26 cellular contexts compared by ENCODE assay signal in the genomic region with DNA sequence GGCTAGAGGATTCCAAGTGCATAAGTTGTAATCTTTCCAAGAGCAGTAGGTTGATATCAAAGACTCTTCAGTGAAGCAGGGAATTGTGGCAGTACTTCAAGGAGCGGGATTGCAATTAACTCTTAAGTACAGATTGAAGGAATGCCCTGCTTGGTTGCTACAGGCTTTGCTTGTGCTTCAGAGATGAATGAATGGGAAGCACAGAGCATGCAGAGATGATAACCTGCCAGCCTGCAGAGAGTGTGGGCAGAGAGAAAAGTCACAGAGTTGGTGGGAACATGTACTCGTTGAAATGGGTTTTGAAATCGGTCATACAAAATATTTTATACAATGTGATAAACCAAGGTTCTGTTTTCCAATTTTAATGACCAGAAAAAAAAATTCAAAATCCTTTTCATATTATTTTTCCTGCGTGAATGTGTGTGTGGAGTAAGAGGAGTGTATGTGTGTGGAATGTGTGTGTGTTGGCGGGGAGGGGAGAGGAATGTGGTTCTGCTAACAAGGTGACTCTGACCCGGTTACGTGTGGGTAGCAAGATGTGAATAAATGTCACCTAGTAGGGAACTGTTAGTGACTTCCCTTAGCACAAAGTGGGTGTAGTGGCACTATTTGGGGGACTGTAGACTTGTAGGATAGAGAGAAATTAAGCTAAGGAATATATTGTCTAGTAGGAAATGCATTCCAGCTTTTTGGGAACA.
"Had no signal": no experiment of that assay in that cellular context is flagged by ENCODE, and none has a peak within 500 bp of the region (broad histone marks: within the 10 kb centered on the region; RNA-seq: fewer than 3 reads in every experiment).

No MANE protein-coding gene starts in this region.

- ATAC-seq: activated CD8-positive, alpha-beta T cell treated with anti-CD3 and anti-CD28 coated beads, Interleukin-2, amount 10 ng/mL, durations not matched to agents 7 days and 5 days; K562; SK-N-SH treated with all-trans-retinoic acid at 6 μM for 48 hours; WTC11 had no signal

- H3K36me3 ChIP-seq: adrenal gland, SJSA1 had no signal

- H3K4me1 ChIP-seq: adrenal gland, SJSA1 had no signal

- DNase-seq: activated CD4-positive, alpha-beta T cell treated with anti-CD3 and anti-CD28 coated beads for 48 hours; activated CD4-positive, alpha-beta T cell treated with anti-CD3 and anti-CD28 coated beads, Interleukin-2, amount 50 U/mL, for 4 hours; activated CD4-positive, CD25-positive, alpha-beta regulatory T cell treated with anti-CD3 and anti-CD28 coated beads, Interleukin-2, amount 50 U/mL, for 72 hours; activated CD8-positive, alpha-beta memory T cell treated with anti-CD3 and anti-CD28 coated beads, Interleukin-2, amount 50 U/mL, for 48 hours; activated CD8-positive, alpha-beta T cell treated with anti-CD3 and anti-CD28 coated beads, Interleukin-2, amount 10 ng/mL, durations not matched to agents 7 days and 5 days; activated naive CD4-positive, alpha-beta T cell treated with anti-CD3 and anti-CD28 coated beads, Interleukin-2, amount 50 U/mL, for 16 hours; activated naive CD8-positive, alpha-beta T cell treated with anti-CD3 and anti-CD28 coated beads, Interleukin-2, amount 10 ng/mL, durations not matched to agents 7 days and 5 days; activated T-cell treated with anti-CD3 and anti-CD28 coated beads, Interleukin-2, amount 50 U/mL, for 1 hour; adrenal gland; anterior cingulate cortex; Karpas-422; NCI-H1048; NCI-H1694; NCI-H2029; NCI-H2107; NCI-H2171 treated with DMSO at 0.1 percent for 48 hours; NCI-H226; NCI-H526; NK-92 treated with Interleukin-12 subunit alpha and Interleukin-12 subunit beta, amount 100 ng/mL, for 24 hours; SHP77; SW 1271 had no signal

- H3K27me3 Mint-ChIP-seq: activated naive CD8-positive, alpha-beta T cell treated with anti-CD3 and anti-CD28 coated beads, Interleukin-2, amount 10 ng/mL, durations not matched to agents 7 days and 5 days had no signal

- H3K27me3 ChIP-seq: adrenal gland, SJSA1 had no signal

- H3K4me3 ChIP-seq: adrenal gland, K562, SJSA1 had no signal

- H3K36me3 Mint-ChIP-seq: activated naive CD8-positive, alpha-beta T cell treated with anti-CD3 and anti-CD28 coated beads, Interleukin-2, amount 10 ng/mL, durations not matched to agents 7 days and 5 days; WTC11 had no signal

- H3K4me3 Mint-ChIP-seq: activated CD8-positive, alpha-beta T cell treated with anti-CD3 and anti-CD28 coated beads, Interleukin-2, amount 10 ng/mL, durations not matched to agents 7 days and 5 days; activated naive CD8-positive, alpha-beta T cell treated with anti-CD3 and anti-CD28 coated beads, Interleukin-2, amount 10 ng/mL, durations not matched to agents 7 days and 5 days; central memory CD8-positive, alpha-beta T cell; WTC11 had no signal

- H3K9me3 ChIP-seq: adrenal gland, SJSA1 had no signal

- H3K27ac Mint-ChIP-seq: activated CD8-positive, alpha-beta T cell treated with anti-CD3 and anti-CD28 coated beads, Interleukin-2, amount 10 ng/mL, durations not matched to agents 7 days and 5 days; activated naive CD8-positive, alpha-beta T cell treated with anti-CD3 and anti-CD28 coated beads, Interleukin-2, amount 10 ng/mL, durations not matched to agents 7 days and 5 days; WTC11 had no signal

- H3K4me1 Mint-ChIP-seq: activated naive CD8-positive, alpha-beta T cell treated with anti-CD3 and anti-CD28 coated beads, Interleukin-2, amount 10 ng/mL, durations not matched to agents 7 days and 5 days; central memory CD8-positive, alpha-beta T cell; WTC11 had no signal

- H3K9me3 Mint-ChIP-seq: activated naive CD8-positive, alpha-beta T cell treated with anti-CD3 and anti-CD28 coated beads, Interleukin-2, amount 10 ng/mL, durations not matched to agents 7 days and 5 days had no signal

- H3K27ac ChIP-seq: adrenal gland, SJSA1 had no signal
